ENCODE assay signal across 7 cellular contexts in genomic region chr12:96156211-96156610, GRCh38.
"Had no signal": no experiment of that assay in that cellular context is flagged by ENCODE, and none has a peak within 500 bp of the region (broad histone marks: within the 10 kb centered on the region; RNA-seq: fewer than 3 reads in every experiment).

No MANE protein-coding gene starts in this region.

- H3K4me3 ChIP-seq: GM23248, HAP-1 had no signal

- ATAC-seq: HCT116 had no signal

- H3K9me3 ChIP-seq: HAP-1 had no signal

- DNase-seq: GM23248, GOT3, H7, HFFc6, IMR-90 had no signal

- H3K36me3 ChIP-seq: HAP-1 had no signal

- H3K27ac ChIP-seq: GM23248 had no signal

- H3K9me3 Mint-ChIP-seq: HFFc6 had no signal

- H3K27ac Mint-ChIP-seq: HFFc6 had no signal

- H3K4me1 ChIP-seq: HAP-1 had no signal

- H3K9ac ChIP-seq: GM23248 had no signal

- H3K4me3 Mint-ChIP-seq: HFFc6 had no signal

- H2AFZ ChIP-seq: GM23248 had no signal
